In genomic region chr19:44890366-44891015, GRCh38 we compare ENCODE assay signal across 1 cellular context.
TF ChIP-seq lines count a peak whose summit lies in the region.

No MANE protein-coding gene starts in this region.

TF ChIP-seq in HepG2, 621 proteins besides CTCF, POLR2A, EP300 and RAD21 (continues in another document):
- no peak for TF ChIP-seq NR1H2 (CRISPR knock-in tag; IDR thresholded peaks at IDR 0.05; ENCODE audit: borderline replicate concordance, low read depth)
- TF ChIP-seq ELF4 (CRISPR knock-in tag; IDR thresholded peaks at IDR 0.05; ENCODE audit: borderline replicate concordance) = peak; percentile 76; the same call in 1 of the 2 replicates
- no peak; the same call in 1 of the 2 replicates for TF ChIP-seq CHD2 (IDR thresholded peaks at IDR 0.05; ENCODE audit: low read depth, low read length)
- no peak; the same call in 1 of the 2 replicates for TF ChIP-seq ZMAT3 (CRISPR knock-in tag; conservative IDR thresholded peaks at IDR 0.05)
- no peak for TF ChIP-seq CENPT (CRISPR knock-in tag; IDR thresholded peaks at IDR 0.05; ENCODE audit: low read depth)
- 0 out of 2 replicates have a peak, but pooled peaks have one; percentile 74 for TF ChIP-seq GFI1 (CRISPR knock-in tag; IDR thresholded peaks at IDR 0.05; ENCODE audit: borderline replicate concordance)
- TF ChIP-seq ZKSCAN5 (CRISPR knock-in tag; IDR thresholded peaks at IDR 0.05) = no peak
- no peak for TF ChIP-seq ZBTB20 (CRISPR knock-in tag; IDR thresholded peaks at IDR 0.05; ENCODE audit: borderline replicate concordance, low read depth)
- no peak for TF ChIP-seq ZBTB44 (CRISPR knock-in tag; IDR thresholded peaks at IDR 0.05)
- TF ChIP-seq ZNF687 (CRISPR knock-in tag; IDR thresholded peaks at IDR 0.05) = peak; percentile 92
- no peak for TF ChIP-seq ZNF275 (CRISPR knock-in tag; IDR thresholded peaks at IDR 0.05; ENCODE audit: borderline replicate concordance)
- no peak for TF ChIP-seq GATA4 (IDR thresholded peaks at IDR 0.05; ENCODE audit: borderline replicate concordance, low read depth)
- TF ChIP-seq ZNF646 (CRISPR knock-in tag; IDR thresholded peaks at IDR 0.05) = no peak
- peak; percentile 65; the same call in 1 of the 2 replicates for TF ChIP-seq ZNF788 (CRISPR knock-in tag; IDR thresholded peaks at IDR 0.05; ENCODE audit: borderline replicate concordance)
- TF ChIP-seq TEAD2 (CRISPR knock-in tag; IDR thresholded peaks at IDR 0.05) = no peak
- no peak for TF ChIP-seq ZC3H13 (CRISPR knock-in tag; IDR thresholded peaks at IDR 0.05)
- TF ChIP-seq WIZ (CRISPR knock-in tag; IDR thresholded peaks at IDR 0.05) = no peak
- TF ChIP-seq ZNF768 (CRISPR knock-in tag; IDR thresholded peaks at IDR 0.05) = no peak
- TF ChIP-seq MAF1 (CRISPR knock-in tag; IDR thresholded peaks at IDR 0.05; ENCODE audit: borderline replicate concordance) = no peak
- no peak for TF ChIP-seq HDAC6 (IDR thresholded peaks at IDR 0.05; ENCODE audit: low read depth, low read length)
- TF ChIP-seq TRIM22 (IDR thresholded peaks at IDR 0.05) = no peak
- TF ChIP-seq TFE3 (CRISPR knock-in tag; IDR thresholded peaks at IDR 0.05) = no peak; the same call in 1 of the 2 replicates
- no peak for TF ChIP-seq CREBL2 (CRISPR knock-in tag; IDR thresholded peaks at IDR 0.05; ENCODE audit: borderline replicate concordance)
- TF ChIP-seq CENPBD1 (CRISPR knock-in tag; IDR thresholded peaks at IDR 0.05; ENCODE audit: borderline replicate concordance, low read depth) = no peak
- no peak for TF ChIP-seq TRIM24 (CRISPR knock-in tag; IDR thresholded peaks at IDR 0.05)
- no peak for TF ChIP-seq REST (IDR thresholded peaks at IDR 0.05; ENCODE audit: borderline replicate concordance in 1 of 2, low read depth in 1 of 2, low read length in 2 of 2)
- no peak for TF ChIP-seq ZNF660 (CRISPR knock-in tag; IDR thresholded peaks at IDR 0.05; ENCODE audit: borderline replicate concordance, low read depth)
- no peak for TF ChIP-seq GTF2F1 (IDR thresholded peaks at IDR 0.05; ENCODE audit: low read length)
- peak; percentile 98 for TF ChIP-seq NR2F6 (IDR thresholded peaks at IDR 0.05)
- TF ChIP-seq NR2F6 (CRISPR knock-in tag; IDR thresholded peaks at IDR 0.05) = peak; percentile 94
- peak; percentile 97 for TF ChIP-seq ZNF639 (CRISPR knock-in tag; conservative IDR thresholded peaks at IDR 0.05)
